ENCODE assay signal across 1 cellular context in the genomic region with DNA sequence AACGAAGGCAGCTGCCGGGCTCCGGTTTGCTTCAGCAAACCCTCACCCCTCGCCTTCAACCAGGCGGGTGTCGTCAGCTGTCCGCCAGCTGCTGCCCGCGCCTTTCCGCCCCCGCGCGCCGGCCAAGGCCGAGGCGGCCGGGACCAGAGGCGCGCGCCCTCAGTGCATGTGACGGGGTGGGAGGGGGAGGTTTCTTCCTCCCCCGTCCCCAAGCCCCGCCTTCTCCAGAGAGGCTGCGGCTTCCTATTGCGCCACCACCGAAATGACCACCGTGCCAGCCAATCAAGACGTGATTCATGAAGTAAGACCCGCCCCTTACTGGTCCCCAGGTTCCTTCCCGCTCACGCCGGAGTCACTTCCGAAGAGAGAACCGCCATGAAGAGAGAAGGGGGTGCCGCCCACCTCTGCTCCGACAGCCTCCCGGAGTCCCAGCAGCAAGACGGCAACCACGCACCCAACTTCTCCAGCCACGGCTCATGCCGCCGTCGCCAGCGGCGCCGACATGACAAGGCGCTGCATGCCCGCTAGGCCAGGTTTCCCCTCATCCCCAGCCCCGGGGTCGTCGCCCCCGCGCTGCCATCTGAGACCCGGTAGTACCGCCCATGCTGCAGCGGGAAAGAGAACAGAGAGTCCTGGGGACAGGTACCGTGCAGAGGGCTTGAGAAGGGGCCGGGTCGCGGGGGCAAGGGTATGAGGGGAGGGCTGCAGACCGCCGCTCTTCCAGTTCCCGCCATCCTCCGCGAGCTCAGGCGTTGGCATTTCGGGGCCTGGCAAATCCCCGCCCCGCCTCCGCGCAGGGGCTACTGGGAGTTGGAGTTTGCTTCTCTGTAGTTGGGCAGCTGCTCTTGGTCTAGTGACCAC.
TF ChIP-seq lines count a peak whose summit lies in the region.

A gene with protein sequence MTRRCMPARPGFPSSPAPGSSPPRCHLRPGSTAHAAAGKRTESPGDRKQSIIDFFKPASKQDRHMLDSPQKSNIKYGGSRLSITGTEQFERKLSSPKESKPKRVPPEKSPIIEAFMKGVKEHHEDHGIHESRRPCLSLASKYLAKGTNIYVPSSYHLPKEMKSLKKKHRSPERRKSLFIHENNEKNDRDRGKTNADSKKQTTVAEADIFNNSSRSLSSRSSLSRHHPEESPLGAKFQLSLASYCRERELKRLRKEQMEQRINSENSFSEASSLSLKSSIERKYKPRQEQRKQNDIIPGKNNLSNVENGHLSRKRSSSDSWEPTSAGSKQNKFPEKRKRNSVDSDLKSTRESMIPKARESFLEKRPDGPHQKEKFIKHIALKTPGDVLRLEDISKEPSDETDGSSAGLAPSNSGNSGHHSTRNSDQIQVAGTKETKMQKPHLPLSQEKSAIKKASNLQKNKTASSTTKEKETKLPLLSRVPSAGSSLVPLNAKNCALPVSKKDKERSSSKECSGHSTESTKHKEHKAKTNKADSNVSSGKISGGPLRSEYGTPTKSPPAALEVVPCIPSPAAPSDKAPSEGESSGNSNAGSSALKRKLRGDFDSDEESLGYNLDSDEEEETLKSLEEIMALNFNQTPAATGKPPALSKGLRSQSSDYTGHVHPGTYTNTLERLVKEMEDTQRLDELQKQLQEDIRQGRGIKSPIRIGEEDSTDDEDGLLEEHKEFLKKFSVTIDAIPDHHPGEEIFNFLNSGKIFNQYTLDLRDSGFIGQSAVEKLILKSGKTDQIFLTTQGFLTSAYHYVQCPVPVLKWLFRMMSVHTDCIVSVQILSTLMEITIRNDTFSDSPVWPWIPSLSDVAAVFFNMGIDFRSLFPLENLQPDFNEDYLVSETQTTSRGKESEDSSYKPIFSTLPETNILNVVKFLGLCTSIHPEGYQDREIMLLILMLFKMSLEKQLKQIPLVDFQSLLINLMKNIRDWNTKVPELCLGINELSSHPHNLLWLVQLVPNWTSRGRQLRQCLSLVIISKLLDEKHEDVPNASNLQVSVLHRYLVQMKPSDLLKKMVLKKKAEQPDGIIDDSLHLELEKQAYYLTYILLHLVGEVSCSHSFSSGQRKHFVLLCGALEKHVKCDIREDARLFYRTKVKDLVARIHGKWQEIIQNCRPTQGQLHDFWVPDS (plus strand): TSS at position 355 of the 861 bp plus-strand sequence. CDS start 148 bp downstream, at position 503.

TF ChIP-seq in HepG2, 621 proteins besides CTCF, POLR2A, EP300 and RAD21 (continued from another document and continues in another):
- TF ChIP-seq, protein P1, sequence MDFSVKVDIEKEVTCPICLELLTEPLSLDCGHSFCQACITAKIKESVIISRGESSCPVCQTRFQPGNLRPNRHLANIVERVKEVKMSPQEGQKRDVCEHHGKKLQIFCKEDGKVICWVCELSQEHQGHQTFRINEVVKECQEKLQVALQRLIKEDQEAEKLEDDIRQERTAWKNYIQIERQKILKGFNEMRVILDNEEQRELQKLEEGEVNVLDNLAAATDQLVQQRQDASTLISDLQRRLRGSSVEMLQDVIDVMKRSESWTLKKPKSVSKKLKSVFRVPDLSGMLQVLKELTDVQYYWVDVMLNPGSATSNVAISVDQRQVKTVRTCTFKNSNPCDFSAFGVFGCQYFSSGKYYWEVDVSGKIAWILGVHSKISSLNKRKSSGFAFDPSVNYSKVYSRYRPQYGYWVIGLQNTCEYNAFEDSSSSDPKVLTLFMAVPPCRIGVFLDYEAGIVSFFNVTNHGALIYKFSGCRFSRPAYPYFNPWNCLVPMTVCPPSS (IDR thresholded peaks at IDR 0.05): no peak
- TF ChIP-seq KDM4B (CRISPR knock-in tag; IDR thresholded peaks at IDR 0.05) (no peak), ZNF326 (CRISPR knock-in tag; IDR thresholded peaks at IDR 0.05; ENCODE audit: borderline replicate concordance) (no peak), ZNF782 (CRISPR knock-in tag; IDR thresholded peaks at IDR 0.05; ENCODE audit: borderline replicate concordance) (no peak), ZBTB7A (CRISPR knock-in tag; IDR thresholded peaks at IDR 0.05) (peak; percentile 52; the same call in 1 of the 2 replicates), NFE2 (CRISPR knock-in tag; IDR thresholded peaks at IDR 0.05) (no peak), ZNF10 (CRISPR knock-in tag; IDR thresholded peaks at IDR 0.05; ENCODE audit: borderline replicate concordance, low read depth) (no peak), ZNF143 (CRISPR knock-in tag; IDR thresholded peaks at IDR 0.05) (peak; percentile 93), MEF2D (CRISPR knock-in tag; IDR thresholded peaks at IDR 0.05) (peak; percentile 80; the same call in 1 of the 2 replicates), ZNF605 (CRISPR knock-in tag; IDR thresholded peaks at IDR 0.05) (peak; percentile 92), SAFB2 (CRISPR knock-in tag; IDR thresholded peaks at IDR 0.05; ENCODE audit: borderline replicate concordance, low read depth) (peak; percentile 27; the same call in 1 of the 2 replicates), ZNF546 (CRISPR knock-in tag; conservative IDR thresholded peaks at IDR 0.05) (no peak), ZZZ3 (CRISPR knock-in tag; IDR thresholded peaks at IDR 0.05; ENCODE audit: borderline replicate concordance) (no peak), RCOR2 (CRISPR knock-in tag; IDR thresholded peaks at IDR 0.05) (no peak), SOX13 (IDR thresholded peaks at IDR 0.05) (no peak), SOX13 (CRISPR knock-in tag; conservative IDR thresholded peaks at IDR 0.05 in 1 of 2, IDR thresholded peaks at IDR 0.05 in 1 of 2) (no peak; a peak in 1 of 4 replicates), ZMAT3 (CRISPR knock-in tag; conservative IDR thresholded peaks at IDR 0.05) (peak; percentile 93), RFX5 (IDR thresholded peaks at IDR 0.05; ENCODE audit: low read depth, low read length) (no peak), PITX1 (CRISPR knock-in tag; IDR thresholded peaks at IDR 0.05) (peak; percentile 51; the same call in 1 of the 2 replicates), ZNF557 (CRISPR knock-in tag; IDR thresholded peaks at IDR 0.05) (0 out of 2 replicates have a peak, but pooled peaks have one; percentile 46), ZNF766 (CRISPR knock-in tag; IDR thresholded peaks at IDR 0.05; ENCODE audit: borderline replicate concordance) (0 out of 2 replicates have a peak, but pooled peaks have one; percentile 39), ZNF230 (CRISPR knock-in tag; IDR thresholded peaks at IDR 0.05) (no peak), SNRNP70 (IDR thresholded peaks at IDR 0.05; ENCODE audit: low read depth, low read length) (no peak), BRD4 (CRISPR knock-in tag; IDR thresholded peaks at IDR 0.05) (peak; percentile 90), ZFY (CRISPR knock-in tag; IDR thresholded peaks at IDR 0.05) (peak; percentile 67), REL (CRISPR knock-in tag; conservative IDR thresholded peaks at IDR 0.05) (no peak), NBN (conservative IDR thresholded peaks at IDR 0.05) (no peak), MBD4 (IDR thresholded peaks at IDR 0.05; ENCODE audit: borderline replicate concordance, low read length) (no peak), HHEX (CRISPR knock-in tag; IDR thresholded peaks at IDR 0.05) (no peak), NFIC (IDR thresholded peaks at IDR 0.05; ENCODE audit: low read length) (no peak), ARNT (IDR thresholded peaks at IDR 0.05) (no peak), MBNL3 (CRISPR knock-in tag; conservative IDR thresholded peaks at IDR 0.05) (no peak), ZNF333 (CRISPR knock-in tag; IDR thresholded peaks at IDR 0.05; ENCODE audit: borderline replicate concordance) (peak; percentile 97; the same call in 1 of the 2 replicates), MYC (CRISPR knock-in tag; IDR thresholded peaks at IDR 0.05; ENCODE audit: borderline replicate concordance) (peak; percentile 90), ZNF343 (CRISPR knock-in tag; IDR thresholded peaks at IDR 0.05) (peak; percentile 71; the same call in 1 of the 2 replicates), ZNF484 (CRISPR knock-in tag; IDR thresholded peaks at IDR 0.05; ENCODE audit: borderline replicate concordance, low read depth) (no peak), HOXD1 (CRISPR knock-in tag; IDR thresholded peaks at IDR 0.05) (peak; percentile 68), TBL1XR1 (IDR thresholded peaks at IDR 0.05; ENCODE audit: borderline replicate concordance, low read length, partially characterized antibody) (peak; percentile 19), ZNF329 (CRISPR knock-in tag; IDR thresholded peaks at IDR 0.05; ENCODE audit: low read depth) (peak; percentile 64; the same call in 1 of the 2 replicates), MED8 (CRISPR knock-in tag; IDR thresholded peaks at IDR 0.05; ENCODE audit: insufficient replicate concordance) (peak; percentile 57), MAFK (conservative IDR thresholded peaks at IDR 0.05 in 1 of 2, IDR thresholded peaks at IDR 0.05 in 1 of 2; ENCODE audit: low read length in 2 of 2) (no peak), TBX3 (IDR thresholded peaks at IDR 0.05; ENCODE audit: borderline replicate concordance) (no peak), BCL6 (CRISPR knock-in tag; IDR thresholded peaks at IDR 0.05) (no peak), POGZ (CRISPR knock-in tag; IDR thresholded peaks at IDR 0.05) (peak; percentile 58; the same call in 1 of the 2 replicates)
- TF ChIP-seq, protein P2, sequence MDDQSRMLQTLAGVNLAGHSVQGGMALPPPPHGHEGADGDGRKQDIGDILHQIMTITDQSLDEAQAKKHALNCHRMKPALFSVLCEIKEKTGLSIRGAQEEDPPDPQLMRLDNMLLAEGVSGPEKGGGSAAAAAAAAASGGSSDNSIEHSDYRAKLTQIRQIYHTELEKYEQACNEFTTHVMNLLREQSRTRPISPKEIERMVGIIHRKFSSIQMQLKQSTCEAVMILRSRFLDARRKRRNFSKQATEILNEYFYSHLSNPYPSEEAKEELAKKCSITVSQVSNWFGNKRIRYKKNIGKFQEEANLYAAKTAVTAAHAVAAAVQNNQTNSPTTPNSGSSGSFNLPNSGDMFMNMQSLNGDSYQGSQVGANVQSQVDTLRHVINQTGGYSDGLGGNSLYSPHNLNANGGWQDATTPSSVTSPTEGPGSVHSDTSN (CRISPR knock-in tag; IDR thresholded peaks at IDR 0.05; ENCODE audit: borderline replicate concordance): 0 out of 2 replicates have a peak, but pooled peaks have one; percentile 81
- TF ChIP-seq, protein P3, sequence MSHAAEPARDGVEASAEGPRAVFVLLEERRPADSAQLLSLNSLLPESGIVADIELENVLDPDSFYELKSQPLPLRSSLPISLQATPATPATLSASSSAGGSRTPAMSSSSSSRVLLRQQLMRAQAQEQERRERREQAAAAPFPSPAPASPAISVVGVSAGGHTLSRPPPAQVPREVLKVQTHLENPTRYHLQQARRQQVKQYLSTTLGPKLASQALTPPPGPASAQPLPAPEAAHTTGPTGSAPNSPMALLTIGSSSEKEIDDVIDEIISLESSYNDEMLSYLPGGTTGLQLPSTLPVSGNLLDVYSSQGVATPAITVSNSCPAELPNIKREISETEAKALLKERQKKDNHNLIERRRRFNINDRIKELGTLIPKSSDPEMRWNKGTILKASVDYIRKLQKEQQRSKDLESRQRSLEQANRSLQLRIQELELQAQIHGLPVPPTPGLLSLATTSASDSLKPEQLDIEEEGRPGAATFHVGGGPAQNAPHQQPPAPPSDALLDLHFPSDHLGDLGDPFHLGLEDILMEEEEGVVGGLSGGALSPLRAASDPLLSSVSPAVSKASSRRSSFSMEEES (CRISPR knock-in tag; IDR thresholded peaks at IDR 0.05): peak; percentile 92
- TF ChIP-seq, protein P4, sequence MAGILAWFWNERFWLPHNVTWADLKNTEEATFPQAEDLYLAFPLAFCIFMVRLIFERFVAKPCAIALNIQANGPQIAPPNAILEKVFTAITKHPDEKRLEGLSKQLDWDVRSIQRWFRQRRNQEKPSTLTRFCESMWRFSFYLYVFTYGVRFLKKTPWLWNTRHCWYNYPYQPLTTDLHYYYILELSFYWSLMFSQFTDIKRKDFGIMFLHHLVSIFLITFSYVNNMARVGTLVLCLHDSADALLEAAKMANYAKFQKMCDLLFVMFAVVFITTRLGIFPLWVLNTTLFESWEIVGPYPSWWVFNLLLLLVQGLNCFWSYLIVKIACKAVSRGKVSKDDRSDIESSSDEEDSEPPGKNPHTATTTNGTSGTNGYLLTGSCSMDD (CRISPR knock-in tag; IDR thresholded peaks at IDR 0.05): no peak
- TF ChIP-seq, protein P5, sequence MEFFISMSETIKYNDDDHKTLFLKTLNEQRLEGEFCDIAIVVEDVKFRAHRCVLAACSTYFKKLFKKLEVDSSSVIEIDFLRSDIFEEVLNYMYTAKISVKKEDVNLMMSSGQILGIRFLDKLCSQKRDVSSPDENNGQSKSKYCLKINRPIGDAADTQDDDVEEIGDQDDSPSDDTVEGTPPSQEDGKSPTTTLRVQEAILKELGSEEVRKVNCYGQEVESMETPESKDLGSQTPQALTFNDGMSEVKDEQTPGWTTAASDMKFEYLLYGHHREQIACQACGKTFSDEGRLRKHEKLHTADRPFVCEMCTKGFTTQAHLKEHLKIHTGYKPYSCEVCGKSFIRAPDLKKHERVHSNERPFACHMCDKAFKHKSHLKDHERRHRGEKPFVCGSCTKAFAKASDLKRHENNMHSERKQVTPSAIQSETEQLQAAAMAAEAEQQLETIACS (CRISPR knock-in tag; IDR thresholded peaks at IDR 0.05): peak; percentile 91
- TF ChIP-seq, protein P6, sequence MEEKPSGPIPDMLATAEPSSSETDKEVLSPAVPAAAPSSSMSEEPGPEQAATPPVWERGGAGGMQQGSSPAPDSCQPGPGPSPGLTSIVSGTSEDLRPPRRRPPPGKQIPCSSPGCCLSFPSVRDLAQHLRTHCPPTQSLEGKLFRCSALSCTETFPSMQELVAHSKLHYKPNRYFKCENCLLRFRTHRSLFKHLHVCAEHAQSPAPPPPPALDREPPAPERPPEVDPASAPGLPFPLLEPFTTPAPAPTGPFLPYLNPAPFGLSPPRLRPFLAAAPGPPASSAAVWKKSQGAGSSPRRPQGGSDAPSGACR (CRISPR knock-in tag; IDR thresholded peaks at IDR 0.05): peak; percentile 78
- TF ChIP-seq, protein P7, sequence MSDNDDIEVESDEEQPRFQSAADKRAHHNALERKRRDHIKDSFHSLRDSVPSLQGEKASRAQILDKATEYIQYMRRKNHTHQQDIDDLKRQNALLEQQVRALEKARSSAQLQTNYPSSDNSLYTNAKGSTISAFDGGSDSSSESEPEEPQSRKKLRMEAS (IDR thresholded peaks at IDR 0.05): peak; percentile 97
- TF ChIP-seq, protein P8, sequence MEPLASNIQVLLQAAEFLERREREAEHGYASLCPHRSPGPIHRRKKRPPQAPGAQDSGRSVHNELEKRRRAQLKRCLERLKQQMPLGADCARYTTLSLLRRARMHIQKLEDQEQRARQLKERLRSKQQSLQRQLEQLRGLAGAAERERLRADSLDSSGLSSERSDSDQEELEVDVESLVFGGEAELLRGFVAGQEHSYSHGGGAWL (CRISPR knock-in tag; IDR thresholded peaks at IDR 0.05): peak; percentile 90
- TF ChIP-seq, protein P9, sequence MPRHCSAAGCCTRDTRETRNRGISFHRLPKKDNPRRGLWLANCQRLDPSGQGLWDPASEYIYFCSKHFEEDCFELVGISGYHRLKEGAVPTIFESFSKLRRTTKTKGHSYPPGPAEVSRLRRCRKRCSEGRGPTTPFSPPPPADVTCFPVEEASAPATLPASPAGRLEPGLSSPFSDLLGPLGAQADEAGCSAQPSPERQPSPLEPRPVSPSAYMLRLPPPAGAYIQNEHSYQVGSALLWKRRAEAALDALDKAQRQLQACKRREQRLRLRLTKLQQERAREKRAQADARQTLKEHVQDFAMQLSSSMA (CRISPR knock-in tag; IDR thresholded peaks at IDR 0.05): peak; percentile 66; the same call in 1 of the 2 replicates
- TF ChIP-seq, protein P10, sequence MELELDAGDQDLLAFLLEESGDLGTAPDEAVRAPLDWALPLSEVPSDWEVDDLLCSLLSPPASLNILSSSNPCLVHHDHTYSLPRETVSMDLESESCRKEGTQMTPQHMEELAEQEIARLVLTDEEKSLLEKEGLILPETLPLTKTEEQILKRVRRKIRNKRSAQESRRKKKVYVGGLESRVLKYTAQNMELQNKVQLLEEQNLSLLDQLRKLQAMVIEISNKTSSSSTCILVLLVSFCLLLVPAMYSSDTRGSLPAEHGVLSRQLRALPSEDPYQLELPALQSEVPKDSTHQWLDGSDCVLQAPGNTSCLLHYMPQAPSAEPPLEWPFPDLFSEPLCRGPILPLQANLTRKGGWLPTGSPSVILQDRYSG (CRISPR knock-in tag; IDR thresholded peaks at IDR 0.05): peak; percentile 78; the same call in 1 of the 2 replicates
